Comparison of ENCODE assay signal across 27 cellular contexts in the genomic region with DNA sequence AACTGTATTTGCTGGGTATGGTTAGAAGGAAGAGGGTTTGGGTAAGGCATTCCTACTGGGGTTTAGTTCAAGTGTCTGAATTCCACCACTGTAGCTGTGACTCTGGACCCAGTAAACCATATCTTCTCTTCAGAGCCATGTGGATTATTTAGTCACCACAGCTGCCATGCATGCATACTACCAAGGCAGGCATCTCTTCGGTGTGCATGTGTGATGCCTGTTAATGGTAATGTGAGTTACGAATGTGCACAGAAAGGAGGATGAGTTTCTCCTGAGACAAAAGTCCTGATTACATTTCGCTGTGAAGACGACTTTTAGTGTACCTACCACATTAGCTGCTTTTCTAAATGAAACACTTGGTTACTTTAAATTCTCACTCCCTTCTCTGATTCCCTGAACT. TPM values are rescaled to one million over a fixed set of nuclear protein-coding genes. Genes with fewer than 3 reads are reported as not detected.
DNase-seq lines count a peak whose midpoint lies in the region; ATAC-seq, FAIRE-seq and TF ChIP-seq lines count a peak whose summit lies in the region.
"Had no signal": no experiment of that assay in that cellular context is flagged by ENCODE, and none has a peak within 500 bp of the region (broad histone marks: within the 10 kb centered on the region; RNA-seq: fewer than 3 reads in every experiment).

No MANE protein-coding gene starts in this region.

- DNase-seq in D721Med (ENCODE audit: insufficient read length, low spot score) (no peak), SK-N-SH (no peak), mesenchymal stem cell (peak; percentile 38)
- no peak for DNase-seq in activated naive CD4-positive, alpha-beta T cell (lab: John Stamatoyannopoulos, UW)
- DNase-seq: activated CD4-positive, alpha-beta T cell treated with anti-CD3 and anti-CD28 coated beads for 1 hour; activated CD8-positive, alpha-beta T cell treated with anti-CD3 and anti-CD28 coated beads for 36 hours; AML-193; aorta; CD4-positive, alpha-beta memory T cell; central memory CD4-positive, alpha-beta T cell; foreskin melanocyte; heart right ventricle; Kasumi-1; left cardiac atrium; mammary epithelial cell; NCI-H1092 treated with DMSO at 0.1 percent for 48 hours; NCI-H2029; NCI-H526 treated with DMSO at 0.1 percent for 48 hours; Peyer's patch; psoas muscle had no signal

- H2AFZ ChIP-seq in SK-N-SH (ENCODE audit: low read depth) (no peak overlapping the region), mesenchymal stem cell (ENCODE audit: low read depth, low read length) (no peak overlapping the region)

- POLR2A ChIA-PET in SK-N-SH (lab: Yijun Ruan, JAX) = no interaction called here

- H3K4me3 ChIP-seq in HUES48 (ENCODE audit: low read depth, low read length) = no peak overlapping the region; the same call in 1 of the 2 replicates
- no peak overlapping the region for H3K4me3 ChIP-seq in SK-N-SH (ENCODE audit: low read depth in 2 of 2, low read length in 1 of 2)
- no peak overlapping the region for H3K4me3 ChIP-seq in mesenchymal stem cell (ENCODE audit: insufficient read depth in 1 of 2, low read depth in 1 of 2, low read length in 2 of 2)
- H3K4me3 ChIP-seq: A549, esophagus muscularis mucosa, heart right ventricle, Peyer's patch, psoas muscle, vagina had no signal

- TF ChIP-seq CTCF in D721Med (IDR thresholded peaks at IDR 0.05; ENCODE audit: insufficient read depth, missing control alignments) = no peak
- TF ChIP-seq CTCF in SK-N-SH (IDR thresholded peaks at IDR 0.05) = no peak

- H3K18ac ChIP-seq in mesenchymal stem cell (ENCODE audit: low read depth in 1 of 2, low read length in 2 of 2) = no peak overlapping the region

- H4K20me1 ChIP-seq in SK-N-SH (ENCODE audit: insufficient read depth) = peaks cover 52% of the 10 kb centered on the region

- H3K79me1 ChIP-seq in mesenchymal stem cell (replicated peaks; ENCODE audit: low read length, poor library complexity, severe bottlenecking) = peaks cover 11% of the 10 kb centered on the region

- H3K9ac ChIP-seq in HUES48 (ENCODE audit: low read depth, low read length) (no peak overlapping the region), SK-N-SH (no peak overlapping the region), mesenchymal stem cell (ENCODE audit: low read length) (no peak overlapping the region)

- no peaks in the 10 kb centered on the region for H3K27me3 ChIP-seq in HUES48 (ENCODE audit: control insufficient read depth, insufficient read depth, low read length)
- no peaks in the 10 kb centered on the region for H3K27me3 ChIP-seq in SK-N-SH (ENCODE audit: insufficient read depth)
- no peaks in the 10 kb centered on the region for H3K27me3 ChIP-seq in mesenchymal stem cell (ENCODE audit: control insufficient read depth in 1 of 2, insufficient read depth in 1 of 2, low read length in 2 of 2)
- H3K27me3 ChIP-seq: esophagus muscularis mucosa, heart right ventricle, Peyer's patch, vagina had no signal

- TF ChIP-seq EP300 in SK-N-SH (IDR thresholded peaks at IDR 0.05; ENCODE audit: borderline replicate concordance in 1 of 2, low read depth in 1 of 2, low read length in 1 of 2) = no peak

- ATAC-seq in HG03432 (IDR thresholded peaks at IDR 0.05; ENCODE audit: unreplicated experiment) (no peak), HG03378 (IDR thresholded peaks at IDR 0.05; ENCODE audit: unreplicated experiment) (no peak), HG02970 (IDR thresholded peaks at IDR 0.05; ENCODE audit: low FRiP score, unreplicated experiment) (no peak)
- ATAC-seq: A549; activated CD8-positive, alpha-beta T cell treated with anti-CD3 and anti-CD28 coated beads for 36 hours; psoas muscle had no signal

- H3K4me1 ChIP-seq in HUES48 (ENCODE audit: control insufficient read depth, insufficient read depth, low read length) (peaks cover 100% of the 10 kb centered on the region), SK-N-SH (ENCODE audit: control insufficient read depth in 1 of 2, insufficient read depth in 2 of 2, low read depth in 1 of 2, low read length in 1 of 2) (peaks cover 18 to 76% of the 10 kb centered on the region in 2 experiments; a peak in 3 of 4 replicates), mesenchymal stem cell (ENCODE audit: control insufficient read depth, insufficient read depth, low read depth, low read length) (no peaks in the 10 kb centered on the region)
- H3K4me1 ChIP-seq: Peyer's patch, psoas muscle had no signal

- CTCF ChIA-PET in SK-N-SH (lab: Yijun Ruan, JAX) = interaction anchor here (1.1 to 1.8 kb wide), 4 partner anchors 24 to 735 kb away, joined by 3 to 5 read pairs (median 4); no protein-coding TSS in a partner anchor

- peaks cover 100% of the 10 kb centered on the region for H3K79me2 ChIP-seq in SK-N-SH (ENCODE audit: insufficient read depth)

- H3K4ac ChIP-seq in mesenchymal stem cell (ENCODE audit: low read depth in 1 of 2, low read length in 2 of 2) = no peak overlapping the region

- H2BK12ac ChIP-seq in mesenchymal stem cell (ENCODE audit: low read length in 2 of 2) = no peak overlapping the region

- WGBS in SK-N-SH (ENCODE audit: low lambda C conversion rate) = 92% methylated on average over 4 of the region's 4 CpGs
- 94% methylated on average over 2 of the region's 4 CpGs for WGBS in mesenchymal stem cell

- H3K36me3 ChIP-seq in HUES48 (ENCODE audit: control insufficient read depth, insufficient read depth, low read length) (peaks cover 5% of the 10 kb centered on the region; the same call in 1 of the 2 replicates), SK-N-SH (replicated peaks in 1 of 2; ENCODE audit: control insufficient read depth in 1 of 2, insufficient read depth in 2 of 2, low read length in 1 of 2) (peaks cover 59 to 64% of the 10 kb centered on the region in 2 experiments), mesenchymal stem cell (ENCODE audit: control insufficient read depth in 1 of 2, insufficient read depth in 2 of 2, low read depth in 1 of 2, low read length in 2 of 2) (peaks cover 0 to 19% of the 10 kb centered on the region in 2 experiments)
- H3K36me3 ChIP-seq: esophagus muscularis mucosa, Peyer's patch, vagina had no signal

- no peak overlapping the region for H4K8ac ChIP-seq in mesenchymal stem cell (ENCODE audit: low read length)

- no peak overlapping the region for H2BK5ac ChIP-seq in mesenchymal stem cell (ENCODE audit: low read depth, low read length, poor library complexity, severe bottlenecking)

- no peak overlapping the region for H2BK120ac ChIP-seq in mesenchymal stem cell (ENCODE audit: low read depth, low read length)

- H3K14ac ChIP-seq in mesenchymal stem cell (ENCODE audit: low read length in 2 of 2) = no peak overlapping the region

- no peak for TF ChIP-seq RAD21 in SK-N-SH (IDR thresholded peaks at IDR 0.05; ENCODE audit: low read length)

- H3K9me3 ChIP-seq in HUES48 (ENCODE audit: control insufficient read depth, insufficient read depth, low read length) (no peaks in the 10 kb centered on the region), SK-N-SH (no peaks in the 10 kb centered on the region), mesenchymal stem cell (ENCODE audit: control insufficient read depth, low read length) (no peaks in the 10 kb centered on the region)
- H3K9me3 ChIP-seq: A549, esophagus muscularis mucosa, heart right ventricle, Peyer's patch, psoas muscle, vagina had no signal

- peak; percentile 89 for FAIRE-seq in D721Med (lab: Jason Lieb, UNC)
- FAIRE-seq: A549 had no signal

- peak overlapping the region; percentile 71 for H3K27ac ChIP-seq in HUES48 (ENCODE audit: low read depth, low read length)
- H3K27ac ChIP-seq in SK-N-SH (ENCODE audit: low read depth in 2 of 2, low read length in 1 of 2) = peak overlapping the region in 1 of 2 experiments; percentile 64; a peak in 3 of 4 replicates
- no peak overlapping the region for H3K27ac ChIP-seq in mesenchymal stem cell (ENCODE audit: low read length, poor library complexity, severe bottlenecking)
- H3K27ac ChIP-seq: A549, esophagus muscularis mucosa, heart right ventricle, Peyer's patch, psoas muscle, vagina had no signal

- 0 out of 2 replicates have a peak overlapping the region, but pooled peaks have one; percentile 1 for H3K4me2 ChIP-seq in SK-N-SH
- no peak overlapping the region for H3K4me2 ChIP-seq in mesenchymal stem cell (ENCODE audit: low read length, poor library complexity, severe bottlenecking)
- H3K4me2 ChIP-seq: A549 had no signal

- no peak overlapping the region for H4K91ac ChIP-seq in mesenchymal stem cell (ENCODE audit: low read length)

- H3K9me2 ChIP-seq in SK-N-SH = no peaks in the 10 kb centered on the region

- H3K23ac ChIP-seq in mesenchymal stem cell (ENCODE audit: low read length in 2 of 2) = no peak overlapping the region

- H2BK15ac ChIP-seq in mesenchymal stem cell (ENCODE audit: low read depth, poor library complexity, severe bottlenecking) = no peak overlapping the region

- no peak overlapping the region for H2AK5ac ChIP-seq in mesenchymal stem cell (ENCODE audit: low read length, severe bottlenecking)

- H3F3A ChIP-seq in SK-N-SH (replicated peaks; ENCODE audit: insufficient read depth) = peaks cover 7% of the 10 kb centered on the region

TF ChIP-seq in SK-N-SH, 30 proteins besides CTCF, POLR2A, EP300 and RAD21:
- no peak for TF ChIP-seq FOXJ3 (CRISPR knock-in tag; IDR thresholded peaks at IDR 0.05)
- TF ChIP-seq MXI1 (IDR thresholded peaks at IDR 0.05; ENCODE audit: low read depth, low read length) = peak; percentile 69
TF ChIP-seq in SK-N-SH: peak in this region for 1.

RNA-seq across cellular contexts. Expression of a gene that starts 9.3 kb away (rescaled TPM):
- 73.0 and 87.0 TPM in 2 replicates for polyA plus RNA-seq in SK-N-SH (2012; rRNA removed)
- polyA plus RNA-seq in SK-N-SH (2012; cell fraction: cytosol; rRNA removed) = 89.5 and 93.2 TPM in 2 replicates
- polyA plus RNA-seq in SK-N-SH (2012; cell fraction: nucleus; rRNA removed) = 84.3 and 152 TPM in 2 replicates
- polyA plus RNA-seq in mesenchymal stem cell (2013, experiment 1 of 2) = 34.6 TPM
- polyA plus RNA-seq in mesenchymal stem cell (2013, experiment 2 of 2) = 36.1 TPM

RNA-seq across cellular contexts. Expression of a gene that starts 49.5 kb away (rescaled TPM):
- 97.9 and 117 TPM in 2 replicates for polyA plus RNA-seq in SK-N-SH (2012; rRNA removed)
- polyA plus RNA-seq in SK-N-SH (2012; cell fraction: cytosol; rRNA removed) = 102 and 103 TPM in 2 replicates
- 81.1 and 148 TPM in 2 replicates for polyA plus RNA-seq in SK-N-SH (2012; cell fraction: nucleus; rRNA removed)
- polyA plus RNA-seq in mesenchymal stem cell (2013, experiment 1 of 2) = 73.7 TPM
- polyA plus RNA-seq in mesenchymal stem cell (2013, experiment 2 of 2) = 78.3 TPM
